Comparison of ENCODE assay signal across 1 cellular context in genomic region chr7:131131746-131132431, GRCh38.
TF ChIP-seq lines count a peak whose summit lies in the region.

No MANE protein-coding gene starts in this region.

TF ChIP-seq in K562, 482 proteins besides CTCF, POLR2A, EP300 and RAD21 (continued from another document):
- TF ChIP-seq, protein P1, sequence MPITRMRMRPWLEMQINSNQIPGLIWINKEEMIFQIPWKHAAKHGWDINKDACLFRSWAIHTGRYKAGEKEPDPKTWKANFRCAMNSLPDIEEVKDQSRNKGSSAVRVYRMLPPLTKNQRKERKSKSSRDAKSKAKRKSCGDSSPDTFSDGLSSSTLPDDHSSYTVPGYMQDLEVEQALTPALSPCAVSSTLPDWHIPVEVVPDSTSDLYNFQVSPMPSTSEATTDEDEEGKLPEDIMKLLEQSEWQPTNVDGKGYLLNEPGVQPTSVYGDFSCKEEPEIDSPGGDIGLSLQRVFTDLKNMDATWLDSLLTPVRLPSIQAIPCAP (CRISPR knock-in tag; IDR thresholded peaks at IDR 0.05; ENCODE audit: borderline replicate concordance): no peak
- TF ChIP-seq NFXL1 (CRISPR knock-in tag; IDR thresholded peaks at IDR 0.05) (no peak), MAFF (IDR thresholded peaks at IDR 0.05; ENCODE audit: low read length) (peak; percentile 78), ZKSCAN8 (CRISPR knock-in tag; IDR thresholded peaks at IDR 0.05) (no peak), MLLT1 (IDR thresholded peaks at IDR 0.05) (no peak), HDAC6 (IDR thresholded peaks at IDR 0.05; ENCODE audit: low read depth, low read length) (no peak), SAFB2 (IDR thresholded peaks at IDR 0.05; ENCODE audit: borderline replicate concordance, low read depth, low read length, severe bottlenecking) (no peak), RCOR1 (IDR thresholded peaks at IDR 0.05; ENCODE audit: borderline replicate concordance in 1 of 2, low read depth in 2 of 2, low read length in 2 of 2) (no peak), RBM34 (IDR thresholded peaks at IDR 0.05; ENCODE audit: borderline replicate concordance, insufficient read depth, low read length) (no peak), RBM39 (optimal IDR thresholded peaks at IDR 0.05; ENCODE audit: low read depth, low read length) (no peak), CHD1 (IDR thresholded peaks at IDR 0.05; ENCODE audit: low read length) (no peak), TBP (optimal IDR thresholded peaks at IDR 0.05; ENCODE audit: low read depth, low read length) (no peak), ZNF324 (CRISPR knock-in tag; IDR thresholded peaks at IDR 0.05) (no peak), LCOR (CRISPR knock-in tag; IDR thresholded peaks at IDR 0.05) (no peak), ZNF217 (CRISPR knock-in tag; IDR thresholded peaks at IDR 0.05) (no peak), ZNF224 (CRISPR knock-in tag; IDR thresholded peaks at IDR 0.05) (no peak), POLR2AphosphoS5 (IDR thresholded peaks at IDR 0.05; ENCODE audit: control insufficient read depth, insufficient read depth, low read depth, low read length) (no peak), KLF1 (tag; IDR thresholded peaks at IDR 0.05) (no peak), MAFK (IDR thresholded peaks at IDR 0.05; ENCODE audit: low read length) (peak; percentile 73), NFE2 (IDR thresholded peaks at IDR 0.05; ENCODE audit: low read depth) (peak; percentile 80), ELF2 (CRISPR knock-in tag; IDR thresholded peaks at IDR 0.05) (0 out of 2 replicates have a peak, but pooled peaks have one; percentile 19), RBM17 (IDR thresholded peaks at IDR 0.05; ENCODE audit: borderline replicate concordance, low read depth, low read length) (no peak), ZC3H8 (IDR thresholded peaks at IDR 0.05) (no peak), SREBF1 (IDR thresholded peaks at IDR 0.05; ENCODE audit: borderline replicate concordance, low read depth, low read length) (no peak), ZNF778 (CRISPR knock-in tag; IDR thresholded peaks at IDR 0.05) (no peak), MAFG (tag; conservative IDR thresholded peaks at IDR 0.05) (peak; percentile 84), TCF7 (IDR thresholded peaks at IDR 0.05; ENCODE audit: borderline replicate concordance) (no peak), BACH1 (tag; IDR thresholded peaks at IDR 0.05) (no peak)
- TF ChIP-seq, protein P2, sequence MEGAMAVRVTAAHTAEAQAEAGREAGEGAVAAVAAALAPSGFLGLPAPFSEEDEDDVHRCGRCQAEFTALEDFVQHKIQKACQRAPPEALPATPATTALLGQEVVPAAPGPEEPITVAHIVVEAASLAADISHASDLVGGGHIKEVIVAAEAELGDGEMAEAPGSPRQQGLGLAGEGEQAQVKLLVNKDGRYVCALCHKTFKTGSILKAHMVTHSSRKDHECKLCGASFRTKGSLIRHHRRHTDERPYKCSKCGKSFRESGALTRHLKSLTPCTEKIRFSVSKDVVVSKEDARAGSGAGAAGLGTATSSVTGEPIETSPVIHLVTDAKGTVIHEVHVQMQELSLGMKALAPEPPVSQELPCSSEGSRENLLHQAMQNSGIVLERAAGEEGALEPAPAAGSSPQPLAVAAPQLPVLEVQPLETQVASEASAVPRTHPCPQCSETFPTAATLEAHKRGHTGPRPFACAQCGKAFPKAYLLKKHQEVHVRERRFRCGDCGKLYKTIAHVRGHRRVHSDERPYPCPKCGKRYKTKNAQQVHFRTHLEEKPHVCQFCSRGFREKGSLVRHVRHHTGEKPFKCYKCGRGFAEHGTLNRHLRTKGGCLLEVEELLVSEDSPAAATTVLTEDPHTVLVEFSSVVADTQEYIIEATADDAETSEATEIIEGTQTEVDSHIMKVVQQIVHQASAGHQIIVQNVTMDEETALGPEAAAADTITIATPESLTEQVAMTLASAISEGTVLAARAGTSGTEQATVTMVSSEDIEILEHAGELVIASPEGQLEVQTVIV (CRISPR knock-in tag; IDR thresholded peaks at IDR 0.05; ENCODE audit: borderline replicate concordance): no peak
- TF ChIP-seq, protein P3, sequence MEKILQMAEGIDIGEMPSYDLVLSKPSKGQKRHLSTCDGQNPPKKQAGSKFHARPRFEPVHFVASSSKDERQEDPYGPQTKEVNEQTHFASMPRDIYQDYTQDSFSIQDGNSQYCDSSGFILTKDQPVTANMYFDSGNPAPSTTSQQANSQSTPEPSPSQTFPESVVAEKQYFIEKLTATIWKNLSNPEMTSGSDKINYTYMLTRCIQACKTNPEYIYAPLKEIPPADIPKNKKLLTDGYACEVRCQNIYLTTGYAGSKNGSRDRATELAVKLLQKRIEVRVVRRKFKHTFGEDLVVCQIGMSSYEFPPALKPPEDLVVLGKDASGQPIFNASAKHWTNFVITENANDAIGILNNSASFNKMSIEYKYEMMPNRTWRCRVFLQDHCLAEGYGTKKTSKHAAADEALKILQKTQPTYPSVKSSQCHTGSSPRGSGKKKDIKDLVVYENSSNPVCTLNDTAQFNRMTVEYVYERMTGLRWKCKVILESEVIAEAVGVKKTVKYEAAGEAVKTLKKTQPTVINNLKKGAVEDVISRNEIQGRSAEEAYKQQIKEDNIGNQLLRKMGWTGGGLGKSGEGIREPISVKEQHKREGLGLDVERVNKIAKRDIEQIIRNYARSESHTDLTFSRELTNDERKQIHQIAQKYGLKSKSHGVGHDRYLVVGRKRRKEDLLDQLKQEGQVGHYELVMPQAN (IDR thresholded peaks at IDR 0.05; ENCODE audit: borderline replicate concordance): no peak
- TF ChIP-seq, protein P4, sequence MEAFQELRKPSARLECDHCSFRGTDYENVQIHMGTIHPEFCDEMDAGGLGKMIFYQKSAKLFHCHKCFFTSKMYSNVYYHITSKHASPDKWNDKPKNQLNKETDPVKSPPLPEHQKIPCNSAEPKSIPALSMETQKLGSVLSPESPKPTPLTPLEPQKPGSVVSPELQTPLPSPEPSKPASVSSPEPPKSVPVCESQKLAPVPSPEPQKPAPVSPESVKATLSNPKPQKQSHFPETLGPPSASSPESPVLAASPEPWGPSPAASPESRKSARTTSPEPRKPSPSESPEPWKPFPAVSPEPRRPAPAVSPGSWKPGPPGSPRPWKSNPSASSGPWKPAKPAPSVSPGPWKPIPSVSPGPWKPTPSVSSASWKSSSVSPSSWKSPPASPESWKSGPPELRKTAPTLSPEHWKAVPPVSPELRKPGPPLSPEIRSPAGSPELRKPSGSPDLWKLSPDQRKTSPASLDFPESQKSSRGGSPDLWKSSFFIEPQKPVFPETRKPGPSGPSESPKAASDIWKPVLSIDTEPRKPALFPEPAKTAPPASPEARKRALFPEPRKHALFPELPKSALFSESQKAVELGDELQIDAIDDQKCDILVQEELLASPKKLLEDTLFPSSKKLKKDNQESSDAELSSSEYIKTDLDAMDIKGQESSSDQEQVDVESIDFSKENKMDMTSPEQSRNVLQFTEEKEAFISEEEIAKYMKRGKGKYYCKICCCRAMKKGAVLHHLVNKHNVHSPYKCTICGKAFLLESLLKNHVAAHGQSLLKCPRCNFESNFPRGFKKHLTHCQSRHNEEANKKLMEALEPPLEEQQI (IDR thresholded peaks at IDR 0.05): no peak
- TF ChIP-seq, protein P5, sequence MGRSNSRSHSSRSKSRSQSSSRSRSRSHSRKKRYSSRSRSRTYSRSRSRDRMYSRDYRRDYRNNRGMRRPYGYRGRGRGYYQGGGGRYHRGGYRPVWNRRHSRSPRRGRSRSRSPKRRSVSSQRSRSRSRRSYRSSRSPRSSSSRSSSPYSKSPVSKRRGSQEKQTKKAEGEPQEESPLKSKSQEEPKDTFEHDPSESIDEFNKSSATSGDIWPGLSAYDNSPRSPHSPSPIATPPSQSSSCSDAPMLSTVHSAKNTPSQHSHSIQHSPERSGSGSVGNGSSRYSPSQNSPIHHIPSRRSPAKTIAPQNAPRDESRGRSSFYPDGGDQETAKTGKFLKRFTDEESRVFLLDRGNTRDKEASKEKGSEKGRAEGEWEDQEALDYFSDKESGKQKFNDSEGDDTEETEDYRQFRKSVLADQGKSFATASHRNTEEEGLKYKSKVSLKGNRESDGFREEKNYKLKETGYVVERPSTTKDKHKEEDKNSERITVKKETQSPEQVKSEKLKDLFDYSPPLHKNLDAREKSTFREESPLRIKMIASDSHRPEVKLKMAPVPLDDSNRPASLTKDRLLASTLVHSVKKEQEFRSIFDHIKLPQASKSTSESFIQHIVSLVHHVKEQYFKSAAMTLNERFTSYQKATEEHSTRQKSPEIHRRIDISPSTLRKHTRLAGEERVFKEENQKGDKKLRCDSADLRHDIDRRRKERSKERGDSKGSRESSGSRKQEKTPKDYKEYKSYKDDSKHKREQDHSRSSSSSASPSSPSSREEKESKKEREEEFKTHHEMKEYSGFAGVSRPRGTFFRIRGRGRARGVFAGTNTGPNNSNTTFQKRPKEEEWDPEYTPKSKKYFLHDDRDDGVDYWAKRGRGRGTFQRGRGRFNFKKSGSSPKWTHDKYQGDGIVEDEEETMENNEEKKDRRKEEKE (IDR thresholded peaks at IDR 0.05; ENCODE audit: borderline replicate concordance in 1 of 2, control insufficient read depth in 1 of 2, low read depth in 2 of 2, low read length in 1 of 2): no peak
